In the genomic region with DNA sequence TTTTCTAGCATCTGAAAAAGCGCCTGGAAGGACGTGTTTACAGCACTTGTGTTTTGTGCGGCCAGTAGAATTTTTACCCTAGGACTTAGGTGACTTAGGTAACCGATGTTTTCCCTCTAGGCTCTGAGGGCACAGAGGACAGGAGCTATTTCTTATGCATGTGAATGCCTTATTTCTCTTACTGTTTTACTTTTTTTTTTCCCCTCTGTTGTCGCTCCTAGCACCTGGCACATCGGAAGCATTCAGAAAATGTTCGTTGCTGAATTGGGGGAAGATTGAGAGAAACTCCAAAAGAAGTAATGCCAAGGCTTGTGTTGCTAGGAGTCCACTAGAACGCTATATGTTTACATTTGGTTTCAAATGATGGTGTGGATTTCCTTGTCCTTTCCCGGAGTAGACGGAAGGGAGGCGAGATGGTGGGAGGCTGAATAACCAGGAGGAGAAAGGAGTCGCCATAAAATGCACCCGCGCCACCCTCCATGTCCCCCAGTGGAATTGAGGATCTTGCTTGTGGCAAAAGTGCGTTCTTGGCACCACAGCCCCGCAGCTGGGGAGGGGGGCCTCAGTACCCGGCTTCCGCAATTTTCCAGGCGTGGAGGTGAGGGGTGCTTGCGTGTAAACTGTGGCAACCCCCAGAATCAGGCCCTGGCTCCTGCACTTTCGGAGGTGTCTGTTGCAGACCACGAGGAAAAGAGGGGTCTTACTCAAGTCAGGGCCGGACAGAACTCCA, we compare ENCODE assay signal across 18 cellular contexts. TPM values are rescaled to one million over a fixed set of nuclear protein-coding genes. Genes with fewer than 3 reads are reported as not detected.
DNase-seq lines count a peak whose midpoint lies in the region; ATAC-seq, FAIRE-seq and TF ChIP-seq lines count a peak whose summit lies in the region.
"Had no signal": no experiment of that assay in that cellular context is flagged by ENCODE, and none has a peak within 500 bp of the region (broad histone marks: within the 10 kb centered on the region; RNA-seq: fewer than 3 reads in every experiment).

No MANE protein-coding gene starts in this region.

- CTCF ChIA-PET in CD8-positive, alpha-beta memory T cell (lab: Charles Lee), result interaction anchor here (1.4 kb wide), 1 partner anchor 16 kb away, joined by 3 read pairs; no protein-coding TSS in a partner anchor
- CTCF ChIA-PET in K562 (lab: Yijun Ruan, JAX; ENCODE audit: low intra/inter-chr PET ratio), result no interaction called here

- peak; percentile 19 for FAIRE-seq in K562 (lab: Jason Lieb, UNC)
- FAIRE-seq: RCC 7860 had no signal

- H3K27ac ChIP-seq in CD8-positive, alpha-beta memory T cell (ENCODE audit: low read depth, low read length), result no peak overlapping the region
- H3K27ac ChIP-seq in K562 (ENCODE audit: extremely low read depth, low read depth, low read length), result no peak overlapping the region
- H3K27ac ChIP-seq: 22Rv1, BLaER1, stomach, WERI-Rb-1 had no signal

- BruUV-seq in K562 (replicated peaks; lab: Mats Ljungman, UMichigan), result no TSS peak

- H4K20me1 ChIP-seq in K562 (replicated peaks; ENCODE audit: control insufficient read depth, insufficient read depth, low read length), result peaks cover 3% of the 10 kb centered on the region; the same call in 1 of the 2 replicates
- H4K20me1 ChIP-seq: BLaER1 had no signal

- H3K9me1 ChIP-seq in K562 (ENCODE audit: control insufficient read depth, insufficient read depth, low read length), result no peaks in the 10 kb centered on the region

- no peak for TF ChIP-seq RAD21 in K562 (CRISPR knock-in tag; conservative IDR thresholded peaks at IDR 0.05 in 1 of 2, IDR thresholded peaks at IDR 0.05 in 1 of 2)

- 3% methylated on average over 23 of the region's 23 CpGs for WGBS in K562 (ENCODE audit: insufficient coverage, low coverage, missing lambda C conversion rate)

- peaks cover 68 to 91% of the 10 kb centered on the region in 2 donors for H3K27me3 Mint-ChIP-seq in CD8-positive, alpha-beta memory T cell
- peaks cover 22% of the 10 kb centered on the region for H3K27me3 Mint-ChIP-seq in memory B cell

- ATAC-seq in K562 (no peak), memory B cell (ENCODE audit: low read depth) (no peak), HG02642 (IDR thresholded peaks at IDR 0.05; ENCODE audit: poor library complexity, unreplicated experiment) (no peak), HG03196 (IDR thresholded peaks at IDR 0.05; ENCODE audit: unreplicated experiment) (no peak), GM19452 (IDR thresholded peaks at IDR 0.05; ENCODE audit: unreplicated experiment) (no peak)
- ATAC-seq: left lobe of liver had no signal

- TF ChIP-seq POLR2A in K562 (conservative IDR thresholded peaks at IDR 0.05), result no peak

- peaks cover 23% of the 10 kb centered on the region for H3K4me1 ChIP-seq in CD8-positive, alpha-beta memory T cell (ENCODE audit: insufficient read depth, low read length)
- H3K4me1 ChIP-seq in K562 (replicated peaks in 1 of 2; ENCODE audit: control insufficient read depth in 2 of 2, insufficient read depth in 2 of 2, low read length in 2 of 2), result peaks cover 0 to 16% of the 10 kb centered on the region in 2 experiments; a peak in 2 of 5 replicates
- H3K4me1 ChIP-seq: BLaER1 had no signal

- no peak overlapping the region for H3K4me3 ChIP-seq in CD8-positive, alpha-beta memory T cell (ENCODE audit: low read length)
- H3K4me3 ChIP-seq in K562, result no peak overlapping the region

- no peak overlapping the region for H3K4me2 ChIP-seq in K562 (ENCODE audit: insufficient read depth, low read length)
- H3K4me2 ChIP-seq: BLaER1 had no signal

- H3K27ac Mint-ChIP-seq in CD8-positive, alpha-beta memory T cell, result peak overlapping the region in 2 of 8 donors; percentile 21 to 47
- no peak overlapping the region for H3K27ac Mint-ChIP-seq in memory B cell
- H3K27ac Mint-ChIP-seq: progenitor cell of endocrine pancreas had no signal

- no peaks in the 10 kb centered on the region for H3K9me3 ChIP-seq in CD8-positive, alpha-beta memory T cell (ENCODE audit: low read length)
- H3K9me3 ChIP-seq in K562 (replicated peaks; ENCODE audit: control insufficient read depth, insufficient read depth, low read depth, low read length), result no peaks in the 10 kb centered on the region

- no peak for TF ChIP-seq EP300 in K562 (IDR thresholded peaks at IDR 0.05; ENCODE audit: low read length)

- peaks cover 65% of the 10 kb centered on the region for H3K27me3 ChIP-seq in CD8-positive, alpha-beta memory T cell (ENCODE audit: insufficient read depth, low read length, poor library complexity, severe bottlenecking)
- peaks cover 51 to 56% of the 10 kb centered on the region in 2 experiments for H3K27me3 ChIP-seq in K562 (ENCODE audit: control insufficient read depth in 2 of 2, insufficient read depth in 2 of 2, low read length in 2 of 2)

- H3K4me3 Mint-ChIP-seq in CD8-positive, alpha-beta memory T cell, result peak overlapping the region in 6 of 7 donors; percentile 4 to 72 (median 44)
- H3K4me3 Mint-ChIP-seq in memory B cell, result peak overlapping the region; percentile 43

- in situ Hi-C loops in K562 (cut with MboI), result no loop called here

- DNase-seq in DMS 273 (lab: John Stamatoyannopoulos, UW; ENCODE audit: unreplicated experiment) (peak; percentile 14), DMS 273 treated with DMSO at 0.1 percent for 48 hours (lab: John Stamatoyannopoulos, UW) (no peak), K562 (ENCODE audit: extremely low read depth in 1 of 4, low spot score in 3 of 4) (no peak), memory B cell (ENCODE audit: low spot score in 2 of 2) (no peak)
- DNase-seq in CD8-positive, alpha-beta memory T cell, result no peak
- DNase-seq: activated CD8-positive, alpha-beta memory T cell treated with anti-CD3 and anti-CD28 coated beads, Interleukin-2, amount 50 U/mL, for 4 hours; NCI-H774; stomach; WERI-Rb-1 had no signal

- H3K4me1 Mint-ChIP-seq in CD8-positive, alpha-beta memory T cell, result peaks cover 17 to 31% (median 24%) of the 10 kb centered on the region in 3 donors
- H3K4me1 Mint-ChIP-seq in memory B cell, result peaks cover 9% of the 10 kb centered on the region

- no peak overlapping the region for H3K9ac ChIP-seq in K562 (ENCODE audit: insufficient read depth in 1 of 2, low read depth in 2 of 2, low read length in 2 of 2)
- H3K9ac ChIP-seq: BLaER1 had no signal

- H3K36me3 ChIP-seq in CD8-positive, alpha-beta memory T cell (ENCODE audit: insufficient read depth, low read length), result no peaks in the 10 kb centered on the region
- H3K36me3 ChIP-seq in K562 (ENCODE audit: control insufficient read depth, insufficient read depth, low read length), result no peaks in the 10 kb centered on the region
- H3K36me3 ChIP-seq: stomach, WERI-Rb-1 had no signal

- intact Hi-C loops in K562 (cut with micrococcal nuclease), result no loop called here

- no peaks in the 10 kb centered on the region for H3K36me3 Mint-ChIP-seq in CD8-positive, alpha-beta memory T cell
- H3K36me3 Mint-ChIP-seq in memory B cell, result no peaks in the 10 kb centered on the region

- H3K9me3 Mint-ChIP-seq in CD8-positive, alpha-beta memory T cell, result peaks cover 0 to 6% (median 0%) of the 10 kb centered on the region in 5 donors
- no peaks in the 10 kb centered on the region for H3K9me3 Mint-ChIP-seq in memory B cell

- H3K79me2 ChIP-seq in K562 (ENCODE audit: control insufficient read depth, insufficient read depth, low read length), result no peaks in the 10 kb centered on the region

- no peak overlapping the region for H2AFZ ChIP-seq in K562 (ENCODE audit: low read depth, low read length)

- POLR2A ChIA-PET in CD8-positive, alpha-beta memory T cell (lab: Charles Lee), result no interaction called here
- POLR2A ChIA-PET in K562 (lab: Yijun Ruan, JAX), result no interaction called here

- no peak for TF ChIP-seq CTCF in K562 (IDR thresholded peaks at IDR 0.05 in 2 of 3, conservative IDR thresholded peaks at IDR 0.05 in 1 of 3; ENCODE audit: insufficient read depth in 2 of 3, low read depth in 1 of 3, low read length in 3 of 3)

TF ChIP-seq in K562, 482 proteins besides CTCF, POLR2A, EP300 and RAD21 (continues in another document):
- no peak for TF ChIP-seq MCM5 (IDR thresholded peaks at IDR 0.05; ENCODE audit: low read depth)
- TF ChIP-seq ZNF124 (CRISPR knock-in tag; IDR thresholded peaks at IDR 0.05), result no peak
- no peak for TF ChIP-seq HDAC8 (tag; IDR thresholded peaks at IDR 0.05)
- TF ChIP-seq ADNP (tag; IDR thresholded peaks at IDR 0.05), result no peak
- no peak for TF ChIP-seq MEF2D (tag; conservative IDR thresholded peaks at IDR 0.05; ENCODE audit: low read depth)
- TF ChIP-seq POLR2AphosphoS2 (IDR thresholded peaks at IDR 0.05; ENCODE audit: low read length), result no peak
- no peak for TF ChIP-seq HMGN3 (IDR thresholded peaks at IDR 0.05; ENCODE audit: borderline replicate concordance, extremely low read depth, insufficient read length, low read depth, low read length)
- no peak for TF ChIP-seq RCOR1 (IDR thresholded peaks at IDR 0.05; ENCODE audit: borderline replicate concordance in 1 of 2, low read depth in 2 of 2, low read length in 2 of 2)
- TF ChIP-seq GTF2A2 (tag; IDR thresholded peaks at IDR 0.05), result no peak
- no peak for TF ChIP-seq ETS2 (tag; IDR thresholded peaks at IDR 0.05; ENCODE audit: borderline replicate concordance, poor library complexity, severe bottlenecking)
- TF ChIP-seq PYGO2 (tag; IDR thresholded peaks at IDR 0.05), result no peak
- no peak for TF ChIP-seq ZNF785 (CRISPR knock-in tag; IDR thresholded peaks at IDR 0.05)
- TF ChIP-seq FOXA3 (CRISPR knock-in tag; conservative IDR thresholded peaks at IDR 0.05 in 1 of 2, IDR thresholded peaks at IDR 0.05 in 1 of 2), result no peak
- TF ChIP-seq CHD2 (IDR thresholded peaks at IDR 0.05; ENCODE audit: low read depth, low read length), result no peak
- TF ChIP-seq ZNF644 (tag; IDR thresholded peaks at IDR 0.05; ENCODE audit: low read depth), result no peak

RNA-seq across cellular contexts. Expression of a gene that starts 6.8 kb away (rescaled TPM):
- total RNA-seq in CD8-positive, alpha-beta memory T cell, result under 1 TPM; 0.26 to 0.40 TPM
- polyA plus RNA-seq in CD8-positive, alpha-beta memory T cell, result not detected
- total RNA-seq in K562 (2011; cell fraction: chromatin; rRNA removed; ENCODE audit: low replicate concordance), result not detected in 2 replicates
- not detected in 2 replicates for total RNA-seq in K562 (2011; cell fraction: nucleolus; rRNA removed)
- not detected in 2 replicates for total RNA-seq in K562 (2011; cell fraction: nucleoplasm; rRNA removed)
- total RNA-seq in K562 (2014; rRNA removed) (not detected in 2 replicates), K562 (2014; rRNA removed; fragmentation: Illumina TruSeq; extraction: Trizol) (not detected in 2 replicates), K562 (2015; rRNA removed; fragmentation: Illumina TruSeq; extraction: Trizol) (not detected in 2 replicates), K562 (2021) (not detected in 2 replicates)
- polyA plus RNA-seq in K562 (2011; rRNA removed) (not detected in 2 replicates), K562 (2014; fragmentation: Illumina TruSeq; extraction: Trizol) (not detected in 2 replicates), K562 (2014; fragmentation: Nextera tagmentation; extraction: Ambion mirVana) (not detected), K562 (2014; rRNA removed) (not detected in 2 replicates)
- polyA plus RNA-seq in K562 (2011; cell fraction: cytosol; rRNA removed), result not detected in 2 replicates
- polyA plus RNA-seq in K562 (2011; cell fraction: nucleus; rRNA removed), result not detected in 2 replicates
- not detected in 2 replicates for polyA plus RNA-seq in K562 (2012)
- not detected in 2 replicates for polyA minus RNA-seq in K562 (2011; rRNA and poly(A)+ RNA removed)
- polyA minus RNA-seq in K562 (2011; cell fraction: cytosol; rRNA and poly(A)+ RNA removed), result not detected in 2 replicates
- polyA minus RNA-seq in K562 (2011; cell fraction: nucleus; rRNA and poly(A)+ RNA removed), result not detected in 2 replicates
- total RNA-seq: left lobe of liver, progenitor cell of endocrine pancreas, stomach, urinary bladder had no signal
- polyA plus RNA-seq: stomach, urinary bladder had no signal
